ENCODE assay signal across 15 cellular contexts in genomic region chr1:53123462-53124129, GRCh38. TPM values are rescaled to one million over a fixed set of nuclear protein-coding genes. Genes with fewer than 3 reads are reported as not detected.
A peak's percentile ranks its signal among the peaks of the same experiment; 100 is the strongest.
DNase-seq lines count a peak whose midpoint lies in the region; ATAC-seq and TF ChIP-seq lines count a peak whose summit lies in the region.
"Had no signal": no experiment of that assay in that cellular context is flagged by ENCODE, and none has a peak within 500 bp of the region (broad histone marks: within the 10 kb centered on the region; RNA-seq: fewer than 3 reads in every experiment).

No MANE protein-coding gene starts in this region.

- no peak for TF ChIP-seq POLR2A in GM18505 (IDR thresholded peaks at IDR 0.05; ENCODE audit: borderline replicate concordance, extremely low read depth, insufficient read depth, insufficient read length)

- peak; percentile 41 for ATAC-seq in left lung
- peak; percentile 77 for ATAC-seq in sciatic nerve
- ATAC-seq in GM18505 (IDR thresholded peaks at IDR 0.05; ENCODE audit: unreplicated experiment), result no peak
- no peak for ATAC-seq in GM19328 (IDR thresholded peaks at IDR 0.05; ENCODE audit: unreplicated experiment)
- ATAC-seq: left colon had no signal

- H3K27ac ChIP-seq in coronary artery (peak overlapping the region; percentile 56 to 89), left lung (peak overlapping the region; percentile 45 to 61)

- H3K4me3 ChIP-seq in coronary artery (no peak overlapping the region), left lung (no peak overlapping the region)
- H3K4me3 ChIP-seq: HAP-1 had no signal

- intact Hi-C loops in left lung (cut with DNase I), result no loop called here
- intact Hi-C loops in sciatic nerve (cut with DNase I), result no loop called here

- no peak for TF ChIP-seq CTCF in coronary artery (IDR thresholded peaks at IDR 0.05)
- no peak for TF ChIP-seq CTCF in left lung (IDR thresholded peaks at IDR 0.05)

- DNase-seq in AG08395 (ENCODE audit: low spot score) (peak; percentile 51), coronary artery (ENCODE audit: low spot score) (no peak), left lung (peak in 1 of 2 donors; percentile 64), sciatic nerve (ENCODE audit: low spot score) (peak; percentile 80), GF-D8 (lab: John Stamatoyannopoulos, UW) (no peak), Kasumi-1 (lab: John Stamatoyannopoulos, UW) (no peak)
- DNase-seq: activated naive CD4-positive, alpha-beta T cell treated with anti-CD3 and anti-CD28 coated beads for 36 hours; NCI-H524 treated with DMSO at 0.1 percent for 48 hours; T-helper 9 cell had no signal

- no peaks in the 10 kb centered on the region for H3K36me3 ChIP-seq in left lung
- H3K36me3 ChIP-seq: HAP-1 had no signal

- H3K9me3 ChIP-seq in left lung, result no peaks in the 10 kb centered on the region
- H3K9me3 ChIP-seq: HAP-1 had no signal

- no peaks in the 10 kb centered on the region for H3K27me3 ChIP-seq in left lung

- peaks cover 4 to 5% of the 10 kb centered on the region in 2 donors for H3K4me1 ChIP-seq in left lung
- H3K4me1 ChIP-seq: HAP-1 had no signal

RNA-seq across cellular contexts. Expression of gene SLC1A7, which starts 18.8 kb away (rescaled TPM):
- 1 to 10 TPM in 1 of 2 donors, under 1 TPM in 1; 0.44 to 1.2 TPM for total RNA-seq in left lung
- total RNA-seq in sciatic nerve, result 0.89 TPM
- total RNA-seq: activated naive CD4-positive, alpha-beta T cell treated with anti-CD3 and anti-CD28 coated beads for 36 hours; progenitor cell of endocrine pancreas; temporal lobe had no signal

Comparison
In these comparisons a context has a peak if more than half of its experiments do, and no peak if none do; other contexts are left out.
1. DNase-seq: peak in AG08395 (single experiment) and sciatic nerve (single experiment); none in coronary artery (single experiment), GF-D8 (single experiment) and Kasumi-1 (0 of 2).
2. ATAC-seq: peak in left lung (single experiment) and sciatic nerve (single experiment); none in GM18505 (single experiment) and GM19328 (single experiment).